Comparison of ENCODE assay signal across 24 cellular contexts in the genomic region with DNA sequence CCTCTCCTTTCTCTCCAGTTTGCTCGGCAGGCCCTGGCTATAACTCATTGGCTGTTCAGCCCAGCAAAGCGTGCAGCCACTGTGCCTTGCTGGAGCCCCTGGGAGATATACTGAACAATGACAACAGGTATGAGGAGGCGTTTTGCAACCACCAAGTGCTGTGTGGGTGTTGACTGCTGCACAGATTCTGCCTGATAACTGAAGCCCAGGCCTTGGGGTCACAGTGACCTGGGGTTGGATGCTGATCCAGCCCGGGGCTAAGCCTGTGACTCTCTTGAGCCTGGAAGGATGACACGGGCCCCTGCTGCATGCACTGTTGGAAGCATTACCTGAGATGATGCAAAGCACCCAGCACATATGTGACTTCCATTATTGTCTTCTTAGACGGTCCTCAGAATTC. TPM values are rescaled to one million over a fixed set of nuclear protein-coding genes. Genes with fewer than 3 reads are reported as not detected.
DNase-seq lines count a peak whose midpoint lies in the region; ATAC-seq, FAIRE-seq and TF ChIP-seq lines count a peak whose summit lies in the region.
"Had no signal": no experiment of that assay in that cellular context is flagged by ENCODE, and none has a peak within 500 bp of the region (broad histone marks: within the 10 kb centered on the region; RNA-seq: fewer than 3 reads in every experiment).

No MANE protein-coding gene starts in this region.

- H4K20me1 ChIP-seq in IMR-90 (ENCODE audit: insufficient read depth, low read length): no peaks in the 10 kb centered on the region
- H4K20me1 ChIP-seq in osteoblast (ENCODE audit: insufficient read depth, low read length): no peaks in the 10 kb centered on the region

- dilution Hi-C loops in IMR-90 (cut with HindIII; ENCODE audit: low sequenced_read_pairs, unreplicated experiment): no loop called here

- H2AFZ ChIP-seq in IMR-90 (replicated peaks; ENCODE audit: low read length, poor library complexity) (peak overlapping the region; percentile 21), osteoblast (ENCODE audit: low read length) (no peak overlapping the region)

- H3K9me3 ChIP-seq in IMR-90 (ENCODE audit: control insufficient read depth, insufficient read depth, low read length): no peaks in the 10 kb centered on the region
- H3K9me3 ChIP-seq in osteoblast (ENCODE audit: low read depth, low read length): no peaks in the 10 kb centered on the region
- H3K9me3 ChIP-seq: A549; BE2C; BLaER1 treated with 17β-estradiol and CSF1 and Interleukin-3, amounts not matched to agents 10 nM and 100 nM; HAP-1 had no signal

- H4K8ac ChIP-seq in IMR-90 (ENCODE audit: low read depth in 2 of 2, low read length in 2 of 2): no peak overlapping the region

- WGBS in IMR-90 (ENCODE audit: extremely low coverage in 2 of 2, insufficient read length in 1 of 2), 2 experiments: 86% methylated on average over 3 of the region's 6 CpGs; no CpG with 5 or more reads in 1 of the 2 experiments

- H3K56ac ChIP-seq in IMR-90 (ENCODE audit: extremely low read depth, insufficient read depth, low read length): no peak overlapping the region

- POLR2A ChIA-PET in IMR-90 (lab: Charles Lee; ENCODE audit: unreplicated experiment): no interaction called here

- no peaks in the 10 kb centered on the region for H3K79me2 ChIP-seq in osteoblast (ENCODE audit: insufficient read depth, low read length)

- no peak overlapping the region for H3K4ac ChIP-seq in IMR-90 (ENCODE audit: low read depth, low read length)

- TF ChIP-seq POLR2A in GM12891 (IDR thresholded peaks at IDR 0.05; ENCODE audit: low read depth, low read length) (no peak), IMR-90 (IDR thresholded peaks at IDR 0.05; ENCODE audit: low read depth, low read length) (no peak)

- H3K79me1 ChIP-seq in IMR-90 (ENCODE audit: low read depth in 1 of 2, low read length in 2 of 2): no peaks in the 10 kb centered on the region

- no peak overlapping the region for H2BK5ac ChIP-seq in IMR-90 (ENCODE audit: low read depth, low read length, poor library complexity, severe bottlenecking)

- H3K27me3 ChIP-seq in IMR-90 (ENCODE audit: control insufficient read depth, insufficient read depth, low read length) (no peaks in the 10 kb centered on the region), osteoblast (ENCODE audit: insufficient read depth, low read length) (no peaks in the 10 kb centered on the region)
- H3K27me3 ChIP-seq: BE2C had no signal

- ATAC-seq in IMR-90 (ENCODE audit: low read depth): no peak
- no peak for ATAC-seq in GM19351 (IDR thresholded peaks at IDR 0.05; ENCODE audit: unreplicated experiment)
- ATAC-seq: A549 had no signal

- no peak overlapping the region for H3K14ac ChIP-seq in IMR-90 (replicated peaks; ENCODE audit: low read depth, low read length)

- H3K9ac ChIP-seq in IMR-90 (ENCODE audit: low read depth, low read length): no peak overlapping the region
- H3K9ac ChIP-seq: BLaER1 treated with 17β-estradiol and CSF1 and Interleukin-3, amounts not matched to agents 10 nM and 100 nM had no signal

- H2BK20ac ChIP-seq in IMR-90 (ENCODE audit: low read depth, low read length): no peak overlapping the region

- DNase-seq in GM12891 (ENCODE audit: insufficient read length, low spot score) (no peak), IMR-90 (no peak), iPS-NIHi11 (ENCODE audit: low spot score) (peak; percentile 8), osteoblast (ENCODE audit: insufficient read length, low spot score, missing footprints) (peak; percentile 52), mesenteric fat pad (ENCODE audit: low spot score) (no peak), NCI-H345 (lab: John Stamatoyannopoulos, UW) (no peak)
- DNase-seq: 8988T; ACHN; AML-193; BE2C; CD4-positive, alpha-beta T cell; CD8-positive, alpha-beta memory T cell; DMS 273 treated with DMSO at 0.1 percent for 48 hours; DMS79; GF-D8; GOT3 had no signal

- H3K9me1 ChIP-seq in IMR-90 (ENCODE audit: insufficient read depth, low read length): no peaks in the 10 kb centered on the region; the same call in 1 of the 2 replicates

- no TSS peak for BruUV-seq in IMR-90 (replicated peaks; lab: Mats Ljungman, UMichigan)

- peak; percentile 68 for FAIRE-seq in GM12891 (lab: Jason Lieb, UNC)
- FAIRE-seq: A549, D721Med, GM18507, H54 had no signal

- TF ChIP-seq CTCF in IMR-90 (conservative IDR thresholded peaks at IDR 0.05; ENCODE audit: low read depth, low read length) (no peak), osteoblast (IDR thresholded peaks at IDR 0.05; ENCODE audit: extremely low read depth, low read depth, low read length) (no peak)

- H3K27ac ChIP-seq in IMR-90 (ENCODE audit: insufficient read depth, low read length) (no peak overlapping the region), osteoblast (ENCODE audit: low read depth, low read length) (no peak overlapping the region)
- H3K27ac ChIP-seq: A549; BLaER1 treated with 17β-estradiol and CSF1 and Interleukin-3, amounts not matched to agents 10 nM and 100 nM had no signal

- H4K91ac ChIP-seq in IMR-90 (ENCODE audit: insufficient read depth, low read depth, low read length): no peak overlapping the region

- H3K18ac ChIP-seq in IMR-90 (ENCODE audit: low read depth, low read length): no peak overlapping the region

- H2BK120ac ChIP-seq in IMR-90 (ENCODE audit: low read depth, low read length): no peak overlapping the region

- intact Hi-C loops in IMR-90 (cut with micrococcal nuclease): no loop called here

- no peak overlapping the region for H3K4me2 ChIP-seq in IMR-90 (ENCODE audit: low read depth, low read length)
- no peak overlapping the region for H3K4me2 ChIP-seq in osteoblast (ENCODE audit: insufficient read depth, low read length)
- H3K4me2 ChIP-seq: A549 had no signal

- H3K36me3 ChIP-seq in IMR-90 (ENCODE audit: control insufficient read depth, insufficient read depth, low read length) (no peaks in the 10 kb centered on the region), osteoblast (ENCODE audit: insufficient read depth, low read length) (no peaks in the 10 kb centered on the region)
- H3K36me3 ChIP-seq: BE2C; BLaER1 treated with 17β-estradiol and CSF1 and Interleukin-3, amounts not matched to agents 10 nM and 100 nM; HAP-1 had no signal

- H2AK9ac ChIP-seq in IMR-90 (replicated peaks; ENCODE audit: low read depth, low read length, poor library complexity): no peak overlapping the region

- no peak overlapping the region for H2AK5ac ChIP-seq in IMR-90 (ENCODE audit: low read depth, low read length)

- H2BK15ac ChIP-seq in IMR-90 (ENCODE audit: low read depth, low read length): no peak overlapping the region

- no peak for TF ChIP-seq RAD21 in IMR-90 (IDR thresholded peaks at IDR 0.05; ENCODE audit: low read length)

- H3K4me3 ChIP-seq in IMR-90 (ENCODE audit: insufficient read depth, low read depth, low read length) (no peak overlapping the region), osteoblast (ENCODE audit: insufficient read depth, low read length) (no peak overlapping the region)
- H3K4me3 ChIP-seq: A549; BLaER1 treated with 17β-estradiol and CSF1 and Interleukin-3, amounts not matched to agents 10 nM and 100 nM; HAP-1 had no signal

- H3K4me1 ChIP-seq in IMR-90 (ENCODE audit: control insufficient read depth, insufficient read depth, low read length): 0 out of 2 replicates have a peak, but pooled peaks cover 2% of the 10 kb centered on the region
- no peaks in the 10 kb centered on the region for H3K4me1 ChIP-seq in osteoblast (ENCODE audit: insufficient read depth, low read length)
- H3K4me1 ChIP-seq: A549, BE2C had no signal

- H4K5ac ChIP-seq in IMR-90 (ENCODE audit: low read depth, low read length): no peak overlapping the region

- no peak overlapping the region for H3K23ac ChIP-seq in IMR-90 (ENCODE audit: low read depth, low read length)

- CTCF ChIA-PET in IMR-90 (lab: Yijun Ruan, JAX): no interaction called here

- in situ Hi-C loops in IMR-90 (cut with MboI; ENCODE audit: low sequenced_read_pairs): no loop called here

TF ChIP-seq in GM12891, 5 proteins besides CTCF, POLR2A, EP300 and RAD21:
- TF ChIP-seq POLR2AphosphoS5 (IDR thresholded peaks at IDR 0.05; ENCODE audit: low read depth, low read length) (no peak), POU2F2 (IDR thresholded peaks at IDR 0.05; ENCODE audit: low read depth, low read length) (no peak), TAF1 (IDR thresholded peaks at IDR 0.05; ENCODE audit: low read depth, low read length) (no peak), SPI1 (IDR thresholded peaks at IDR 0.05; ENCODE audit: low read depth, low read length) (no peak), PAX5 (IDR thresholded peaks at IDR 0.05; ENCODE audit: insufficient read depth, low read length, severe bottlenecking) (no peak)

TF ChIP-seq in IMR-90, 13 proteins besides CTCF, POLR2A, EP300 and RAD21 (continues in another document):
- TF ChIP-seq CHD1 (IDR thresholded peaks at IDR 0.05; ENCODE audit: low read depth, low read length) (no peak), CEBPB (IDR thresholded peaks at IDR 0.05; ENCODE audit: low read depth, low read length) (no peak), RCOR1 (IDR thresholded peaks at IDR 0.05; ENCODE audit: insufficient replicate concordance, low read length) (no peak), MAZ (IDR thresholded peaks at IDR 0.05; ENCODE audit: borderline replicate concordance, low read depth, low read length) (no peak), BHLHE40 (IDR thresholded peaks at IDR 0.05; ENCODE audit: low read depth, low read length) (no peak), SMC3 (IDR thresholded peaks at IDR 0.05; ENCODE audit: low read depth, low read length) (no peak)
- TF ChIP-seq, protein P1, sequence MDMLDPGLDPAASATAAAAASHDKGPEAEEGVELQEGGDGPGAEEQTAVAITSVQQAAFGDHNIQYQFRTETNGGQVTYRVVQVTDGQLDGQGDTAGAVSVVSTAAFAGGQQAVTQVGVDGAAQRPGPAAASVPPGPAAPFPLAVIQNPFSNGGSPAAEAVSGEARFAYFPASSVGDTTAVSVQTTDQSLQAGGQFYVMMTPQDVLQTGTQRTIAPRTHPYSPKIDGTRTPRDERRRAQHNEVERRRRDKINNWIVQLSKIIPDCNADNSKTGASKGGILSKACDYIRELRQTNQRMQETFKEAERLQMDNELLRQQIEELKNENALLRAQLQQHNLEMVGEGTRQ (IDR thresholded peaks at IDR 0.05; ENCODE audit: low read depth, low read length): no peak
- TF ChIP-seq, protein P2, sequence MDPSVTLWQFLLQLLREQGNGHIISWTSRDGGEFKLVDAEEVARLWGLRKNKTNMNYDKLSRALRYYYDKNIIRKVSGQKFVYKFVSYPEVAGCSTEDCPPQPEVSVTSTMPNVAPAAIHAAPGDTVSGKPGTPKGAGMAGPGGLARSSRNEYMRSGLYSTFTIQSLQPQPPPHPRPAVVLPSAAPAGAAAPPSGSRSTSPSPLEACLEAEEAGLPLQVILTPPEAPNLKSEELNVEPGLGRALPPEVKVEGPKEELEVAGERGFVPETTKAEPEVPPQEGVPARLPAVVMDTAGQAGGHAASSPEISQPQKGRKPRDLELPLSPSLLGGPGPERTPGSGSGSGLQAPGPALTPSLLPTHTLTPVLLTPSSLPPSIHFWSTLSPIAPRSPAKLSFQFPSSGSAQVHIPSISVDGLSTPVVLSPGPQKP (IDR thresholded peaks at IDR 0.05; ENCODE audit: borderline replicate concordance, low read depth, low read length): no peak

RNA-seq across cellular contexts. Expression of gene A4GALT, which starts 13.7 kb away (rescaled TPM):
- polyA plus RNA-seq in GM12891 (2012; ENCODE audit: low read depth, missing spikeins): 11.9 TPM
- total RNA-seq in IMR-90 (2012; rRNA removed) (1.6 and 1.9 TPM in 2 replicates), osteoblast (19.9 and 24.2 TPM in 2 replicates), mesenteric fat pad (42.1 TPM)
- 6.1 and 6.3 TPM in 2 replicates for polyA plus RNA-seq in IMR-90 (2012; rRNA removed)
- polyA plus RNA-seq in IMR-90 (2012; cell fraction: cytosol; rRNA removed): 3.4 and 8.7 TPM in 2 replicates
- 3.6 and 6.1 TPM in 2 replicates for polyA plus RNA-seq in IMR-90 (2012; cell fraction: nucleus; rRNA removed; ENCODE audit: low replicate concordance)
- total RNA-seq: CD4-positive, alpha-beta T cell; CD8-positive, alpha-beta memory T cell had no signal
- polyA plus RNA-seq: CD14-positive monocyte; CD8-positive, alpha-beta memory T cell had no signal

Comparison
In these comparisons a context has a peak if more than half of its experiments do, and no peak if none do; other contexts are left out.
1. DNase-seq: peak in iPS-NIHi11 (single experiment) and osteoblast (single experiment); none in GM12891 (single experiment), IMR-90 (single experiment), mesenteric fat pad (single experiment) and NCI-H345 (single experiment).